ENCODE assay signal across 8 cellular contexts in genomic region chr15:64905119-64905831, GRCh38. TPM values are rescaled to one million over a fixed set of nuclear protein-coding genes. Genes with fewer than 3 reads are reported as not detected.
DNase-seq lines count a peak whose midpoint lies in the region; ATAC-seq and TF ChIP-seq lines count a peak whose summit lies in the region.

No MANE protein-coding gene starts in this region.

- peak; percentile 88 for DNase-seq in AG08396 (ENCODE audit: low spot score)
- no peak for DNase-seq in PC-3
- peak; percentile 68 for DNase-seq in activated T-helper 9 cell treated with anti-CD3 and anti-CD28 coated beads, Interleukin-2, amount 50 U/mL, for 16 hours (ENCODE audit: low read depth)
- peak; percentile 43 for DNase-seq in fibroblast of the conjunctiva (ENCODE audit: low read depth)
- peak; percentile 60 to 86 (median 76) for DNase-seq in naive thymus-derived CD8-positive, alpha-beta T cell

- no peaks in the 10 kb centered on the region for H3K9me2 ChIP-seq in PC-3 (replicated peaks; ENCODE audit: low read length)

- peak; percentile 55 for ATAC-seq in GM21717 (IDR thresholded peaks at IDR 0.05; ENCODE audit: unreplicated experiment)
- ATAC-seq in PC-3 = peak; percentile 20; the same call in 1 of the 2 replicates
- ATAC-seq in naive thymus-derived CD8-positive, alpha-beta T cell = peak; percentile 68 to 89
- ATAC-seq in HG03342 (IDR thresholded peaks at IDR 0.05; ENCODE audit: unreplicated experiment) = no peak

- H3K27ac Mint-ChIP-seq in naive thymus-derived CD8-positive, alpha-beta T cell = peak overlapping the region in 6 of 10 donors; percentile 33 to 95 (median 42)
- peak overlapping the region; percentile 39 for H3K27ac Mint-ChIP-seq in stimulated activated naive CD8-positive, alpha-beta T cell treated with anti-CD3 and anti-CD28 coated beads, Interleukin-15, Interleukin-2, amounts not matched to agents 100 ng/mL and 50 ng/mL, for 24 hours

- H3F3A ChIP-seq in PC-3 (ENCODE audit: low read length, unreplicated experiment) = no peaks in the 10 kb centered on the region

- H3K27me3 ChIP-seq in PC-3 (ENCODE audit: low read length) = no peaks in the 10 kb centered on the region

- H3K4me3 ChIP-seq in PC-3 (ENCODE audit: low read length) = no peak overlapping the region

- H3K27ac ChIP-seq in PC-3 (ENCODE audit: low read length) = no peak overlapping the region

- peaks cover 0 to 5% (median 0%) of the 10 kb centered on the region in 3 donors for H3K36me3 Mint-ChIP-seq in naive thymus-derived CD8-positive, alpha-beta T cell
- peaks cover 7% of the 10 kb centered on the region for H3K36me3 Mint-ChIP-seq in stimulated activated naive CD8-positive, alpha-beta T cell treated with anti-CD3 and anti-CD28 coated beads, Interleukin-15, Interleukin-2, amounts not matched to agents 100 ng/mL and 50 ng/mL, for 24 hours (ENCODE audit: low read depth)

- no peaks in the 10 kb centered on the region for H3K79me2 ChIP-seq in PC-3 (ENCODE audit: low read length)

- POLR2A ChIA-PET in PC-3 (lab: Charles Lee; ENCODE audit: unreplicated experiment) = no interaction called here
- POLR2A ChIA-PET in naive thymus-derived CD8-positive, alpha-beta T cell (lab: Charles Lee) = interaction anchor here (0.7 to 3.4 kb wide), 5 partner anchors 10 to 239 kb away, joined by 3 to 24 read pairs (median 5); no protein-coding TSS in a partner anchor

- peaks cover 0 to 11% (median 0%) of the 10 kb centered on the region in 5 donors for H3K27me3 Mint-ChIP-seq in naive thymus-derived CD8-positive, alpha-beta T cell
- no peaks in the 10 kb centered on the region for H3K27me3 Mint-ChIP-seq in stimulated activated naive CD8-positive, alpha-beta T cell treated with anti-CD3 and anti-CD28 coated beads, Interleukin-15, Interleukin-2, amounts not matched to agents 100 ng/mL and 50 ng/mL, for 24 hours

- peaks cover 18 to 45% (median 36%) of the 10 kb centered on the region in 4 donors for H3K4me1 Mint-ChIP-seq in naive thymus-derived CD8-positive, alpha-beta T cell
- peaks cover 34% of the 10 kb centered on the region for H3K4me1 Mint-ChIP-seq in stimulated activated naive CD8-positive, alpha-beta T cell treated with anti-CD3 and anti-CD28 coated beads, Interleukin-15, Interleukin-2, amounts not matched to agents 100 ng/mL and 50 ng/mL, for 24 hours (ENCODE audit: low read depth)

- no peaks in the 10 kb centered on the region for H4K20me1 ChIP-seq in PC-3 (ENCODE audit: low read length)

- no peak overlapping the region for H2AFZ ChIP-seq in PC-3 (ENCODE audit: low read length)

- intact Hi-C loops in PC-3 (cut with micrococcal nuclease) = no loop called here

- CTCF ChIA-PET in PC-3 (lab: Charles Lee) = no interaction called here

- H3K9me3 ChIP-seq in PC-3 (ENCODE audit: low read length) = no peaks in the 10 kb centered on the region

- no peaks in the 10 kb centered on the region for H3K4me1 ChIP-seq in PC-3 (ENCODE audit: insufficient read depth, low read length)

- H3K4me3 Mint-ChIP-seq in naive thymus-derived CD8-positive, alpha-beta T cell = peak overlapping the region; percentile 30 to 84 (median 74)
- H3K4me3 Mint-ChIP-seq in stimulated activated naive CD8-positive, alpha-beta T cell treated with anti-CD3 and anti-CD28 coated beads, Interleukin-15, Interleukin-2, amounts not matched to agents 100 ng/mL and 50 ng/mL, for 24 hours = peak overlapping the region; percentile 76

- H3K36me3 ChIP-seq in PC-3 (ENCODE audit: low read depth, low read length) = no peaks in the 10 kb centered on the region; the same call in 1 of the 2 replicates

- H3K9me3 Mint-ChIP-seq in naive thymus-derived CD8-positive, alpha-beta T cell = peaks cover 0 to 9% (median 6%) of the 10 kb centered on the region in 9 donors
- H3K9me3 Mint-ChIP-seq in stimulated activated naive CD8-positive, alpha-beta T cell treated with anti-CD3 and anti-CD28 coated beads, Interleukin-15, Interleukin-2, amounts not matched to agents 100 ng/mL and 50 ng/mL, for 24 hours = peaks cover 7% of the 10 kb centered on the region

- TF ChIP-seq CTCF in PC-3 (conservative IDR thresholded peaks at IDR 0.05; ENCODE audit: low read depth, low read length) = peak; percentile 33; the same call in 1 of the 2 replicates

- no TSS peak for BruUV-seq in PC-3 (replicated peaks; lab: Mats Ljungman, UMichigan)

- no peak overlapping the region for H3K9ac ChIP-seq in PC-3 (ENCODE audit: low read length)

- no peak overlapping the region for H3K4me2 ChIP-seq in PC-3 (ENCODE audit: low read length)

RNA-seq across cellular contexts. Expression of gene ANKDD1A, which starts 6.4 kb away (rescaled TPM):
- 5.8 and 8.9 TPM in 2 replicates for total RNA-seq in PC-3 (2014; rRNA removed)
- 1 to 10 TPM; 5.4 to 6.0 TPM for total RNA-seq in naive thymus-derived CD8-positive, alpha-beta T cell
- 1 to 10 TPM in 2 of 3 donors, under 1 TPM in 1; 0.06 to 2.2 (median 1.3) TPM for polyA plus RNA-seq in naive thymus-derived CD8-positive, alpha-beta T cell
